In the genomic region with DNA sequence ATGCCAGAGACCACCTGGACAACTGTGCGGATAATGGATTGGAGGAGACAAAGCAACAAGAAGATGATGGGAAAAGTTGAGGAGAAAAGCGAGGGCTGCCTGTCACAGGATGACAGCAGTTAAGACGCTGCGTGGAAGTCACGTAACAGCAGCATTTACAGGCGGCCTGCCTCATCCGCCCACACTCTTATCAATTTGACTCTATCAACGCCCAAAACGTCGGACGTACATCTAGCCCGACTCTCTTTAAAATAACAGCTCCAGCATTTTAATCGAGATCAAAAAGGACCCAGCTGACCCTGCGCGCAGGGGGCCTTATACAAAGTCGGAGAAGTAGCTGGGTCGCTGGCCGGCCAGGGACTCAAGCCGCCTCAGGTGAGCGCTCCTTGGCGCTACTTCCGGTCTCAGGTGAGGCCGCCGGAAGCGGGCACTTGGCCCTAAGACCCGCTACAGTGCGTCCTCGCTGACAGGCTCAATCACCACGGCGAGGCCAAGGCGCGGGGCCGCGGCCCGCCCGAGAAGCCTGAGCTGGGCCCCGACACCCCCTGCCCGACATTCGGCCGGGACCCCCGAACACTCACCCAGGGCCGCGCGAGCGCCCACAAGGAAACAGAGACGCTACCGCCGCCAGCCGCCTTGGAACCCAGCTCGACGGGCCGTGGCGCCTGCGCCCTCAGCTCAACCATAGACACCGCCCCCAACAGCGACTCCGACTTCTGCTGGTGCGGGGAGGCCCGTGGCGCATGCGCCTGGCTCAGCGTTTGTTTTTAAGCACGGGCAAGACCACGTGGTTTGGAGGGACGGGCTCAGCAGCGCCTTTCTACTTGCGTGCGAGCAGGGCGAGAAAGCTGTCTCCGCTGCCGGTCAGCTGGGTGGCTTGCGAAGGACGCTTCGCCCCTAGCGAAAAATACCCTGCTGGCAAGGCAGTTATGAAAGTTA, we compare ENCODE assay signal across 9 cellular contexts. TPM values are rescaled to one million over a fixed set of nuclear protein-coding genes. Genes with fewer than 3 reads are reported as not detected.
A peak's percentile ranks its signal among the peaks of the same experiment; 100 is the strongest.
DNase-seq lines count a peak whose midpoint lies in the region; ATAC-seq, FAIRE-seq and TF ChIP-seq lines count a peak whose summit lies in the region.
"Had no signal": no experiment of that assay in that cellular context is flagged by ENCODE, and none has a peak within 500 bp of the region (broad histone marks: within the 10 kb centered on the region; RNA-seq: fewer than 3 reads in every experiment).

A gene (minus strand): TSS at position 741 of the 939 bp plus-strand sequence.

- peak; percentile 88 for TF ChIP-seq POLR2A in GM19193 (IDR thresholded peaks at IDR 0.05; ENCODE audit: extremely low read depth, insufficient read depth, insufficient read length)

- H3K4me3 ChIP-seq in kidney (ENCODE audit: low read length in 2 of 2) = peak within 1 kb of the TSS; percentile 78 to 98

- FAIRE-seq in kidney (lab: Jason Lieb, UNC) = no peak
- FAIRE-seq: endometrium had no signal

- TF ChIP-seq CTCF in kidney (IDR thresholded peaks at IDR 0.05; ENCODE audit: borderline replicate concordance, extremely low read depth, insufficient read depth) = no peak

- H3K36me3 ChIP-seq in kidney (ENCODE audit: control insufficient read depth in 1 of 2, insufficient read depth in 2 of 2, low read length in 2 of 2) = peaks cover 0 to 3% of the 10 kb centered on the region in 2 donors

- H3K4me1 ChIP-seq in kidney (ENCODE audit: control insufficient read depth in 1 of 2, insufficient read depth in 1 of 2, low read depth in 1 of 2, low read length in 2 of 2) = peaks cover 3 to 13% of the 10 kb centered on the region in 2 donors

- no peaks in the 10 kb centered on the region for H3K9me3 ChIP-seq in kidney (ENCODE audit: control insufficient read depth in 1 of 2, low read length in 2 of 2)

- DNase-seq in Ammon's horn (ENCODE audit: low spot score) (peak; percentile 98), NCI-H460 (ENCODE audit: extremely low read depth, low read depth) (peak; percentile 97), cerebellum (ENCODE audit: low spot score) (peak; percentile 95), kidney (peak; percentile 99)
- peak; percentile 93 for DNase-seq in activated CD4-positive, alpha-beta T cell treated with anti-CD3 and anti-CD28 coated beads for 1 hour
- DNase-seq in stimulated activated CD4-positive, alpha-beta T cell treated with anti-CD3 and anti-CD28 coated beads, Interleukin-15, amount 100 ng/mL, for 1 hour (ENCODE audit: low read depth in 1 of 2, low spot score in 1 of 2) = peak; percentile 91 to 94

- peak within 1 kb of the TSS; percentile 83 to 84 for H3K9ac ChIP-seq in kidney (ENCODE audit: low read length in 2 of 2)

- ATAC-seq in HG03432 (IDR thresholded peaks at IDR 0.05; ENCODE audit: unreplicated experiment) = peak; percentile 84

- intact Hi-C loops in kidney (cut with DNase I) = no loop called here

- peak within 1 kb of the TSS; percentile 89 for H3K27ac ChIP-seq in kidney (ENCODE audit: low read depth in 2 of 2, low read length in 2 of 2)

RNA-seq across cellular contexts. Expression of the gene that starts here (rescaled TPM):
- total RNA-seq in NCI-H460 (2014; rRNA removed; shearing (Covaris generic)) = 7.9 and 10.3 TPM in 2 replicates
- 5.4 and 72.2 TPM in 2 replicates for polyA plus RNA-seq in NCI-H460 (2014; cell fraction: nucleus; rRNA removed)
- total RNA-seq in cerebellum = 44.9 TPM
- 33.2 TPM for total RNA-seq in kidney
- 5.0 TPM for polyA plus RNA-seq in kidney (ENCODE audit: insufficient read depth, low read depth, low replicate concordance)

Comparison
In these comparisons a context has a peak if more than half of its experiments do, and no peak if none do; other contexts are left out.
1. Peak in every context shown above with its lines: DNase-seq, ATAC-seq, H3K4me3 ChIP-seq and H3K27ac ChIP-seq.